8 cellular contexts compared by ENCODE assay signal in genomic region chr13:26221399-26221720, GRCh38. TPM values are rescaled to one million over a fixed set of nuclear protein-coding genes. Genes with fewer than 3 reads are reported as not detected.
DNase-seq lines count a peak whose midpoint lies in the region; ATAC-seq, FAIRE-seq and TF ChIP-seq lines count a peak whose summit lies in the region.

No MANE protein-coding gene starts in this region.

- DNase-seq in activated T-cell treated with anti-CD3 and anti-CD28 coated beads, Interleukin-2, amount 50 U/mL, for 4 hours: no peak
- no peak for DNase-seq in activated T-cell treated with anti-CD3 and anti-CD28 coated beads for 4 hours
- no peak for DNase-seq in GM12878 (ENCODE audit: low read depth, low spot score)
- DNase-seq in HepG2 (ENCODE audit: low spot score): no peak
- no peak for DNase-seq in type B pancreatic cell (ENCODE audit: extremely low spot score, unreplicated experiment)
- DNase-seq in NCI-H2171 (lab: John Stamatoyannopoulos, UW): no peak

- POLR2A ChIA-PET in GM12878 (lab: Charles Lee) (interaction anchor here (1.0 kb wide), 1 partner anchor 37 kb away, joined by 3 read pairs; no protein-coding TSS in a partner anchor), HepG2 (lab: Yijun Ruan, JAX) (interaction anchor here (1.1 to 1.6 kb wide), 5 partner anchors 11 to 255 kb away, joined by 3 to 5 read pairs (median 5); no protein-coding TSS in a partner anchor)

- H3K27ac ChIP-seq in GM12878 (ENCODE audit: control insufficient read depth, insufficient read depth) (peak overlapping the region; percentile 99), HepG2 (ENCODE audit: extremely low read length, insufficient read depth, low read length) (peak overlapping the region; percentile 97)

- intact Hi-C loops in GM12878 (cut with micrococcal nuclease; ENCODE audit: unreplicated experiment) (loop anchor here (2.0 kb wide), 2 partner anchors 33 to 35 kb away; partner anchors contain the start of gene CDK8), HepG2 (cut with micrococcal nuclease; ENCODE audit: unreplicated experiment) (loop anchor here (2.0 kb wide), 1 partner anchor 33 kb away; the partner anchor contains the start of gene CDK8)

- TF ChIP-seq CTCF in GM12878 (IDR thresholded peaks at IDR 0.05 in 2 of 3, conservative IDR thresholded peaks at IDR 0.05 in 1 of 3; ENCODE audit: control insufficient read depth in 2 of 3, extremely low read depth in 1 of 3, insufficient read depth in 1 of 3, low read depth in 3 of 3, low read length in 3 of 3) (no peak), HepG2 (CRISPR knock-in tag; IDR thresholded peaks at IDR 0.05) (no peak), type B pancreatic cell (conservative IDR thresholded peaks at IDR 0.05) (no peak)

- no peak for TF ChIP-seq RAD21 in GM12878 (IDR thresholded peaks at IDR 0.05; ENCODE audit: insufficient read depth, low read depth, low read length)
- no peak for TF ChIP-seq RAD21 in HepG2 (CRISPR knock-in tag; IDR thresholded peaks at IDR 0.05)

- H3K79me2 ChIP-seq in GM12878 (ENCODE audit: control insufficient read depth, insufficient read depth, low read length) (peaks cover 28% of the 10 kb centered on the region), HepG2 (ENCODE audit: insufficient read depth, low read length) (peaks cover 12% of the 10 kb centered on the region)

- H3K4me1 ChIP-seq in GM12878 (ENCODE audit: control insufficient read depth, insufficient read depth, low read length): peaks cover 4% of the 10 kb centered on the region
- H3K4me1 ChIP-seq in HepG2 (ENCODE audit: insufficient read depth, low read length): peaks cover 27% of the 10 kb centered on the region

- peak overlapping the region; percentile 86 for H3K4me3 ChIP-seq in GM12878
- H3K4me3 ChIP-seq in HepG2 (replicated peaks in 1 of 3; ENCODE audit: insufficient read depth in 1 of 3, low read depth in 2 of 3, low read length in 3 of 3): peak overlapping the region; percentile 95 to 99 (median 97)

- ATAC-seq in activated T-cell treated with anti-CD3 and anti-CD28 coated beads, Interleukin-2, amount 50 U/mL, for 4 hours: peak in 1 of 2 donors; percentile 4
- ATAC-seq in HG03460 (IDR thresholded peaks at IDR 0.05; ENCODE audit: unreplicated experiment) (peak; percentile 15), GM12878 (peak; percentile 36), HepG2 (peak; percentile 75), HG02623 (IDR thresholded peaks at IDR 0.05; ENCODE audit: unreplicated experiment) (no peak)

- H3K27me3 ChIP-seq in GM12878 (replicated peaks in 1 of 2; ENCODE audit: control insufficient read depth in 2 of 2, insufficient read depth in 2 of 2, low read length in 1 of 2): no peaks in the 10 kb centered on the region
- no peaks in the 10 kb centered on the region; a peak in 1 of 5 replicates for H3K27me3 ChIP-seq in HepG2 (ENCODE audit: control insufficient read depth in 1 of 2, insufficient read depth in 2 of 2, low read length in 2 of 2)

- H3K9me3 Mint-ChIP-seq in activated T-cell treated with anti-CD3 and anti-CD28 coated beads, Interleukin-2, amount 50 U/mL, for 4 hours: no peaks in the 10 kb centered on the region
- H3K9me3 Mint-ChIP-seq in type B pancreatic cell: no peaks in the 10 kb centered on the region

- no TSS peak for BruUV-seq in GM12878 (replicated peaks; lab: Mats Ljungman, UMichigan)
- no TSS peak for BruUV-seq in HepG2 (replicated peaks; lab: Mats Ljungman, UMichigan)

- peaks cover 34% of the 10 kb centered on the region for H3K4me1 Mint-ChIP-seq in activated T-cell treated with anti-CD3 and anti-CD28 coated beads, Interleukin-2, amount 50 U/mL, for 4 hours (ENCODE audit: low read depth)
- H3K4me1 Mint-ChIP-seq in type B pancreatic cell (ENCODE audit: unreplicated experiment): peaks cover 19% of the 10 kb centered on the region

- CTCF ChIA-PET in GM12878 (lab: Yijun Ruan, JAX): interaction anchor here (1.5 to 7.8 kb wide), 2 partner anchors 35 kb away, joined by 4 to 48 read pairs; no protein-coding TSS in a partner anchor
- CTCF ChIA-PET in HepG2 (lab: Yijun Ruan, JAX; ENCODE audit: low intra/inter-chr PET ratio, low total read pairs): no interaction called here

- RAD21 ChIA-PET in GM12878 (lab: Charles Lee; ENCODE audit: unreplicated experiment): no interaction called here

- TF ChIP-seq EP300 in GM12878 (IDR thresholded peaks at IDR 0.05; ENCODE audit: borderline replicate concordance in 1 of 2, control insufficient read depth in 1 of 2, low read depth in 2 of 2, low read length in 2 of 2) (no peak), HepG2 (IDR thresholded peaks at IDR 0.05; ENCODE audit: low read depth in 2 of 2, low read length in 2 of 2) (no peak), HepG2 (CRISPR knock-in tag; IDR thresholded peaks at IDR 0.05; ENCODE audit: borderline replicate concordance) (no peak)

- H3K27me3 Mint-ChIP-seq in activated T-cell treated with anti-CD3 and anti-CD28 coated beads, Interleukin-2, amount 50 U/mL, for 4 hours (ENCODE audit: low read depth): no peaks in the 10 kb centered on the region
- peaks cover 5% of the 10 kb centered on the region for H3K27me3 Mint-ChIP-seq in type B pancreatic cell

- H3K4me3 Mint-ChIP-seq in activated T-cell treated with anti-CD3 and anti-CD28 coated beads, Interleukin-2, amount 50 U/mL, for 4 hours: peak overlapping the region; percentile 91
- H3K4me3 Mint-ChIP-seq in type B pancreatic cell: peak overlapping the region; percentile 99

- TF ChIP-seq POLR2A in GM12878 (IDR thresholded peaks at IDR 0.05; ENCODE audit: low read depth, low read length) (no peak), HepG2 (IDR thresholded peaks at IDR 0.05; ENCODE audit: insufficient read depth in 1 of 2, low read depth in 2 of 2, low read length in 2 of 2) (no peak)

- no peaks in the 10 kb centered on the region for H3K9me3 ChIP-seq in GM12878 (replicated peaks; ENCODE audit: control insufficient read depth, insufficient read depth, low read length)
- H3K9me3 ChIP-seq in HepG2 (ENCODE audit: low read length): no peaks in the 10 kb centered on the region

- H2AFZ ChIP-seq in GM12878 (ENCODE audit: control insufficient read depth, low read depth, low read length) (peak overlapping the region; percentile 95), HepG2 (ENCODE audit: low read length) (no peak overlapping the region)

- no peaks in the 10 kb centered on the region for H4K20me1 ChIP-seq in GM12878 (ENCODE audit: control insufficient read depth, insufficient read depth)
- no peaks in the 10 kb centered on the region for H4K20me1 ChIP-seq in HepG2 (ENCODE audit: insufficient read depth, low read length)

- H3K36me3 ChIP-seq in GM12878 (ENCODE audit: control insufficient read depth in 2 of 2, insufficient read depth in 2 of 2, low read length in 1 of 2): peaks cover 0 to 18% of the 10 kb centered on the region in 2 experiments; a peak in 2 of 4 replicates
- peaks cover 4 to 14% of the 10 kb centered on the region in 2 experiments for H3K36me3 ChIP-seq in HepG2 (replicated peaks in 1 of 2; ENCODE audit: control insufficient read depth in 1 of 2, insufficient read depth in 2 of 2, low read length in 2 of 2)

- in situ Hi-C loops in GM12878 (cut with MboI) (no loop called here), HepG2 (cut with HindIII; ENCODE audit: extremely low pct_ligation_motif_present, low pct_unique_long_range_greater_than_20kb) (no loop called here)

- FAIRE-seq in GM12878 (lab: Jason Lieb, UNC) (peak; percentile 27), HepG2 (lab: Jason Lieb, UNC) (no peak)

- H3K9ac ChIP-seq in GM12878 (ENCODE audit: control insufficient read depth, insufficient read depth, low read length): peak overlapping the region; percentile 99
- peak overlapping the region; percentile 98 for H3K9ac ChIP-seq in HepG2 (ENCODE audit: insufficient read depth, low read depth, low read length)

- peak overlapping the region; percentile 80 for H3K4me2 ChIP-seq in GM12878 (ENCODE audit: control insufficient read depth, insufficient read depth)
- peak overlapping the region; percentile 80 for H3K4me2 ChIP-seq in HepG2 (ENCODE audit: low read depth, low read length)

- H3K36me3 Mint-ChIP-seq in activated T-cell treated with anti-CD3 and anti-CD28 coated beads, Interleukin-2, amount 50 U/mL, for 4 hours (ENCODE audit: insufficient read depth): peaks cover 19% of the 10 kb centered on the region
- H3K36me3 Mint-ChIP-seq in type B pancreatic cell: peaks cover 20% of the 10 kb centered on the region

- SMC1A ChIA-PET in GM12878 (lab: Charles Lee; ENCODE audit: uncharacterized antibody, unreplicated experiment): interaction anchor here (0.6 to 0.8 kb wide), 2 partner anchors 35 to 1733 kb away, joined by 3 read pairs; no protein-coding TSS in a partner anchor

- H3K27ac Mint-ChIP-seq in type B pancreatic cell: peak overlapping the region; percentile 98

- WGBS in GM12878 (ENCODE audit: insufficient coverage, insufficient replicate concordance, low lambda C conversion rate, missing lambda C conversion rate): under 1% methylated on average over 16 of the region's 16 CpGs
- under 1% methylated on average over 16 of the region's 16 CpGs for WGBS in HepG2 (ENCODE audit: low lambda C conversion rate)

RNA-seq across cellular contexts. Expression of gene RNF6, which starts 0.8 kb away (rescaled TPM):
- 10 to 100 TPM; 65.7 to 68.5 (median 67.7) TPM for total RNA-seq in activated T-cell treated with anti-CD3 and anti-CD28 coated beads, Interleukin-2, amount 50 U/mL, for 4 hours
- total RNA-seq in GM12878 (2013; cell fraction: nucleolus; rRNA removed): 31.2 and 34.8 TPM in 2 replicates
- total RNA-seq in GM12878 (2014; rRNA removed) (28.6 and 32.2 TPM in 2 replicates), GM12878 (2014; rRNA removed; fragmentation: Illumina TruSeq; extraction: Trizol) (48.9 and 50.3 TPM in 2 replicates), GM12878 (2021) (31.3 and 32.4 TPM in 2 replicates), HepG2 (2016; rRNA removed; fragmentation: Illumina TruSeq; extraction: Trizol) (36.8 and 57.0 TPM in 2 replicates), type B pancreatic cell (ENCODE audit: low replicate concordance) (27.0 and 36.9 TPM in 2 replicates)
- 19.1 TPM for polyA plus RNA-seq in GM12878 (2011; ENCODE audit: low read depth)
- polyA plus RNA-seq in GM12878 (2011; rRNA removed) (36.3 and 53.6 TPM in 2 replicates), GM12878 (2014; fragmentation: Illumina TruSeq; extraction: Trizol) (40.3 and 54.0 TPM in 2 replicates), GM12878 (2014; fragmentation: Nextera tagmentation; extraction: Ambion mirVana) (10 to 100 TPM; 19.0 to 26.8 TPM), GM12878 (2014; rRNA removed) (24.5 and 25.5 TPM in 2 replicates), GM12878 (2016; fragmentation: Nextera tagmentation; extraction: Ambion mirVana) (10 to 100 TPM; 53.0 to 54.0 TPM), HepG2 (2011; rRNA removed) (11.2 and 14.6 TPM in 2 replicates)
- polyA plus RNA-seq in GM12878 (2011; cell fraction: cytosol; rRNA removed): 15.2 and 16.0 TPM in 2 replicates
- polyA plus RNA-seq in GM12878 (2011; cell fraction: nucleus; rRNA removed): 22.7 and 25.2 TPM in 2 replicates
- polyA plus RNA-seq in GM12878 (2012): 24.3 and 25.3 TPM in 2 replicates
- 39.4 and 50.1 TPM in 2 replicates for polyA minus RNA-seq in GM12878 (2011; rRNA and poly(A)+ RNA removed)
- 17.7 and 26.2 TPM in 2 replicates for polyA minus RNA-seq in GM12878 (2011; cell fraction: cytosol; rRNA and poly(A)+ RNA removed)
- 26.6 and 37.2 TPM in 2 replicates for polyA minus RNA-seq in GM12878 (2011; cell fraction: nucleus; rRNA and poly(A)+ RNA removed)
- total RNA-seq in HepG2 (2016; cell fraction: cytosol; rRNA removed; fragmentation: Illumina TruSeq; extraction: Trizol; ENCODE audit: low read depth): 3.7 and 5.1 TPM in 2 replicates
- 36.4 and 55.9 TPM in 2 replicates for total RNA-seq in HepG2 (2016; cell fraction: insoluble cytoplasmic fraction; rRNA removed; fragmentation: Illumina TruSeq; extraction: Trizol)
- total RNA-seq in HepG2 (2016; cell fraction: membrane; rRNA removed; fragmentation: Illumina TruSeq; extraction: Trizol): 17.4 and 17.7 TPM in 2 replicates
- total RNA-seq in HepG2 (2016; cell fraction: nucleus; rRNA removed; fragmentation: Illumina TruSeq; extraction: Trizol): 20.6 and 28.2 TPM in 2 replicates
- polyA plus RNA-seq in HepG2 (2011; cell fraction: cytosol; rRNA removed): 6.3 and 9.5 TPM in 2 replicates
- polyA plus RNA-seq in HepG2 (2011; cell fraction: nucleus; rRNA removed): 9.8 and 10.1 TPM in 2 replicates
- 13.6 and 16.9 TPM in 2 replicates for polyA plus RNA-seq in HepG2 (2012)
- 1.6 and 2.4 TPM in 2 replicates for polyA plus RNA-seq in HepG2 (2016; cell fraction: cytosol; fragmentation: Illumina TruSeq; extraction: Trizol; ENCODE audit: low read depth)
- 38.4 and 39.3 TPM in 2 replicates for polyA plus RNA-seq in HepG2 (2016; cell fraction: insoluble cytoplasmic fraction; fragmentation: Illumina TruSeq; extraction: Trizol; ENCODE audit: low read depth)
- polyA plus RNA-seq in HepG2 (2016; cell fraction: membrane; fragmentation: Illumina TruSeq; extraction: Trizol; ENCODE audit: low read depth): 6.1 and 6.2 TPM in 2 replicates
- 22.4 and 23.7 TPM in 2 replicates for polyA plus RNA-seq in HepG2 (2016; cell fraction: nucleus; fragmentation: Illumina TruSeq; extraction: Trizol; ENCODE audit: insufficient read depth, low read depth)
- polyA minus RNA-seq in HepG2 (2011; rRNA and poly(A)+ RNA removed; ENCODE audit: low replicate concordance): 18.3 and 22.6 TPM in 2 replicates
- 13.7 and 16.2 TPM in 2 replicates for polyA minus RNA-seq in HepG2 (2011; cell fraction: cytosol; rRNA and poly(A)+ RNA removed)
- polyA minus RNA-seq in HepG2 (2011; cell fraction: nucleus; rRNA and poly(A)+ RNA removed): 27.4 and 33.7 TPM in 2 replicates

RNA-seq across cellular contexts. Expression of gene CDK8, which starts 32.6 kb away (rescaled TPM):
- total RNA-seq in activated T-cell treated with anti-CD3 and anti-CD28 coated beads, Interleukin-2, amount 50 U/mL, for 4 hours: 10 to 100 TPM; 21.1 to 23.6 (median 23.0) TPM
- total RNA-seq in GM12878 (2013; cell fraction: nucleolus; rRNA removed): 16.6 and 18.4 TPM in 2 replicates
- total RNA-seq in GM12878 (2014; rRNA removed) (14.0 and 15.1 TPM in 2 replicates), GM12878 (2014; rRNA removed; fragmentation: Illumina TruSeq; extraction: Trizol) (13.6 and 15.9 TPM in 2 replicates), GM12878 (2021) (15.5 and 16.4 TPM in 2 replicates), HepG2 (2016; rRNA removed; fragmentation: Illumina TruSeq; extraction: Trizol) (16.4 and 21.3 TPM in 2 replicates), type B pancreatic cell (ENCODE audit: low replicate concordance) (22.8 and 26.3 TPM in 2 replicates)
- polyA plus RNA-seq in GM12878 (2011; ENCODE audit: low read depth): 6.9 TPM
- polyA plus RNA-seq in GM12878 (2011; rRNA removed) (23.5 and 27.8 TPM in 2 replicates), GM12878 (2014; fragmentation: Illumina TruSeq; extraction: Trizol) (21.3 and 21.5 TPM in 2 replicates), GM12878 (2014; fragmentation: Nextera tagmentation; extraction: Ambion mirVana) (10 to 100 TPM in 1 of 2 experiments, 1 to 10 TPM in 1; 9.9 to 10.6 TPM), GM12878 (2014; rRNA removed) (11.1 and 11.4 TPM in 2 replicates), GM12878 (2016; fragmentation: Nextera tagmentation; extraction: Ambion mirVana) (1 to 10 TPM; 8.6 to 9.6 TPM), HepG2 (2011; rRNA removed) (13.7 and 15.8 TPM in 2 replicates)
- polyA plus RNA-seq in GM12878 (2011; cell fraction: cytosol; rRNA removed): 14.4 and 15.0 TPM in 2 replicates
- polyA plus RNA-seq in GM12878 (2011; cell fraction: nucleus; rRNA removed): 17.7 and 20.0 TPM in 2 replicates
- polyA plus RNA-seq in GM12878 (2012): 9.3 and 13.1 TPM in 2 replicates
- 22.2 and 34.8 TPM in 2 replicates for polyA minus RNA-seq in GM12878 (2011; rRNA and poly(A)+ RNA removed)
- polyA minus RNA-seq in GM12878 (2011; cell fraction: cytosol; rRNA and poly(A)+ RNA removed): 7.6 TPM in 2 replicates
- polyA minus RNA-seq in GM12878 (2011; cell fraction: nucleus; rRNA and poly(A)+ RNA removed): 6.5 and 12.7 TPM in 2 replicates
- total RNA-seq in HepG2 (2016; cell fraction: cytosol; rRNA removed; fragmentation: Illumina TruSeq; extraction: Trizol; ENCODE audit: low read depth): 9.4 and 10.8 TPM in 2 replicates
- 16.5 and 18.1 TPM in 2 replicates for total RNA-seq in HepG2 (2016; cell fraction: insoluble cytoplasmic fraction; rRNA removed; fragmentation: Illumina TruSeq; extraction: Trizol)
- 14.5 and 14.6 TPM in 2 replicates for total RNA-seq in HepG2 (2016; cell fraction: membrane; rRNA removed; fragmentation: Illumina TruSeq; extraction: Trizol)
- total RNA-seq in HepG2 (2016; cell fraction: nucleus; rRNA removed; fragmentation: Illumina TruSeq; extraction: Trizol): 13.3 and 15.7 TPM in 2 replicates
- polyA plus RNA-seq in HepG2 (2011; cell fraction: cytosol; rRNA removed): 8.6 and 11.8 TPM in 2 replicates
- polyA plus RNA-seq in HepG2 (2011; cell fraction: nucleus; rRNA removed): 14.0 TPM in 2 replicates
- 11.1 and 13.6 TPM in 2 replicates for polyA plus RNA-seq in HepG2 (2012)
- 1.7 and 1.8 TPM in 2 replicates for polyA plus RNA-seq in HepG2 (2016; cell fraction: cytosol; fragmentation: Illumina TruSeq; extraction: Trizol; ENCODE audit: low read depth)
- 17.6 and 18.5 TPM in 2 replicates for polyA plus RNA-seq in HepG2 (2016; cell fraction: insoluble cytoplasmic fraction; fragmentation: Illumina TruSeq; extraction: Trizol; ENCODE audit: low read depth)
- 6.1 and 6.3 TPM in 2 replicates for polyA plus RNA-seq in HepG2 (2016; cell fraction: membrane; fragmentation: Illumina TruSeq; extraction: Trizol; ENCODE audit: low read depth)
- 23.1 and 24.6 TPM in 2 replicates for polyA plus RNA-seq in HepG2 (2016; cell fraction: nucleus; fragmentation: Illumina TruSeq; extraction: Trizol; ENCODE audit: insufficient read depth, low read depth)
- polyA minus RNA-seq in HepG2 (2011; rRNA and poly(A)+ RNA removed; ENCODE audit: low replicate concordance): 21.3 and 22.8 TPM in 2 replicates
- 11.7 and 12.0 TPM in 2 replicates for polyA minus RNA-seq in HepG2 (2011; cell fraction: cytosol; rRNA and poly(A)+ RNA removed)
- polyA minus RNA-seq in HepG2 (2011; cell fraction: nucleus; rRNA and poly(A)+ RNA removed): 14.9 and 15.5 TPM in 2 replicates
